Comparison of ENCODE assay signal across 24 cellular contexts in the genomic region with DNA sequence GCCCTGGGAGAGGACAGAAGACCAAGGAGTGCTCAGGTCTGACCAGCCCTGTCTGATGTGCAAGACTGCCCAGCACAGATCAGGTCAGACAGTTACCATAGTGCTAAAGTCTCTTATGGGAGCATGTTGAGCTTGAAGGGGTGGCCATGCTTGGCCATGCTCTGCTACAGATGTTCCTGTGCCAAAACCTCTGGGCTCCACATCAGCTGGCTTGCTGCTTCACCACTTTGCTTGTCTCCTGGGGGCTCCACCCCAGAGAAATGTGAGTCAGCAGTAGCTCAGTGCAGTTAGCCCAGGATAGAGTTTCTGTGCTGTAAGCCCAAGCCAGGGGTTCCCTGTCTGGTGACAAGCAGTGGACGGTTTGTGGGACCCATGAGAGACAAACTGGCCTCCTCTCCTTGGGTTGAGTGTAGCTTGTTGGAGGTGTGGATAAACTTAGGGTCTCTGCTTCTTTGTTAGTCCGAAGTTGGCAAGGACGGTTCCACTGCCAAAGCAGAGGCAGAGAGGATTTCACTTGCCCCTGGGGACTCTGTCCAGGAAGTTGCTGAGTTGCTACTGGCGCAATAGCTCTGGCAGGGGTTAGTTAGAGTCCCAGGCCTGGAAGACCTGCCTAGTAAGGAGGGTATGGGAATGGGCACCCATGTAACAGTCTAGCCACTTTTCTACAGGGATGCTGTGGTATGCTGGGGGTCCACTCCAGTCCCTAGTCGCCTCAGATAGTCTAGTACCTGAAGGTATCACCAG. TPM values are rescaled to one million over a fixed set of nuclear protein-coding genes. Genes with fewer than 3 reads are reported as not detected.
"Had no signal": no experiment of that assay in that cellular context is flagged by ENCODE, and none has a peak within 500 bp of the region (broad histone marks: within the 10 kb centered on the region; RNA-seq: fewer than 3 reads in every experiment).

No MANE protein-coding gene starts in this region.

- H3K27ac ChIP-seq: colonic mucosa, esophagus squamous epithelium, ovary, right lobe of liver, thoracic aorta, transverse colon had no signal

- H3K27me3 ChIP-seq: esophagus squamous epithelium, ovary, right lobe of liver, transverse colon had no signal

- ATAC-seq: mucosa of descending colon; natural killer cell; stimulated activated naive B cell treated with anti-CD40 and anti-IgM and Interleukin-4, amounts not matched to agents 10 μg/mL and 1 μg/mL and 100 μg/mL, for 72 hours; stimulated activated naive CD8-positive, alpha-beta T cell treated with anti-CD3 and anti-CD28 coated beads, Interleukin-15, amount 100 ng/mL, for 72 hours had no signal

- DNase-seq: caudate nucleus; colonic mucosa; dermis blood vessel endothelial cell; esophagus squamous epithelium; head of caudate nucleus; hippocampal formation; natural killer cell; right lobe of liver; stimulated activated CD4-positive, alpha-beta T cell treated with anti-CD3 and anti-CD28 coated beads, Interleukin-15, amount 100 ng/mL, for 24 hours; stimulated activated CD4-positive, alpha-beta T cell treated with anti-CD3 and anti-CD28 coated beads, Interleukin-1b, Interleukin-23, amount 100 ng/mL, for 48 hours; stimulated activated CD4-positive, alpha-beta T cell treated with anti-CD3 and anti-CD28 coated beads, Interleukin-4, amount 100 ng/mL, for 24 hours; stimulated activated naive B cell treated with anti-CD40 and anti-IgM and Interleukin-4, amounts not matched to agents 10 μg/mL and 1 μg/mL and 100 μg/mL, for 72 hours; stimulated activated naive CD8-positive, alpha-beta T cell treated with anti-CD3 and anti-CD28 coated beads, Interleukin-15, amount 100 ng/mL, for 72 hours; transverse colon had no signal

- H3K9me3 ChIP-seq: colonic mucosa, esophagus squamous epithelium, mucosa of descending colon, ovary, right lobe of liver, thoracic aorta, transverse colon had no signal

- H3K36me3 ChIP-seq: colonic mucosa, esophagus squamous epithelium, ovary, right lobe of liver, thoracic aorta, transverse colon had no signal

- H3K4me3 ChIP-seq: colonic mucosa, esophagus squamous epithelium, mucosa of descending colon, ovary, right lobe of liver, thoracic aorta, transverse colon had no signal

- H3K4me1 ChIP-seq: colonic mucosa, esophagus squamous epithelium, right lobe of liver, transverse colon had no signal

RNA-seq across cellular contexts. Expression of a gene that starts 45.0 kb away (rescaled TPM):
- total RNA-seq: cerebellum, colonic mucosa, dermis blood vessel endothelial cell, epithelial cell of proximal tubule, esophagus squamous epithelium, fibroblast of villous mesenchyme, kidney epithelial cell, lower leg skin, mucosa of descending colon, progenitor cell of endocrine pancreas, right lobe of liver, subcutaneous adipose tissue, thoracic aorta, transverse colon had no signal
- polyA plus RNA-seq: ovary had no signal
